Comparison of ENCODE assay signal across 2 cellular contexts in genomic region chr1:215005078-215005477, GRCh38.
TF ChIP-seq lines count a peak whose summit lies in the region.

No MANE protein-coding gene starts in this region.

TF ChIP-seq in IMR-90, 13 proteins besides CTCF, POLR2A, EP300 and RAD21:
- TF ChIP-seq MXI1 (IDR thresholded peaks at IDR 0.05; ENCODE audit: borderline replicate concordance, low read depth, low read length) (no peak), CEBPB (IDR thresholded peaks at IDR 0.05; ENCODE audit: low read depth, low read length) (no peak), NFE2L2 (IDR thresholded peaks at IDR 0.05; ENCODE audit: low read depth, low read length) (no peak), USF2 (IDR thresholded peaks at IDR 0.05; ENCODE audit: low read depth, low read length) (no peak), MAFK (IDR thresholded peaks at IDR 0.05; ENCODE audit: low read depth, low read length) (no peak), BHLHE40 (IDR thresholded peaks at IDR 0.05; ENCODE audit: low read depth, low read length) (no peak), CHD1 (IDR thresholded peaks at IDR 0.05; ENCODE audit: low read depth, low read length) (no peak), FOS (IDR thresholded peaks at IDR 0.05; ENCODE audit: low read depth, low read length) (no peak), RFX5 (IDR thresholded peaks at IDR 0.05; ENCODE audit: low read depth, low read length) (no peak), SMC3 (IDR thresholded peaks at IDR 0.05; ENCODE audit: low read depth, low read length) (no peak), MAZ (IDR thresholded peaks at IDR 0.05; ENCODE audit: borderline replicate concordance, low read depth, low read length) (no peak), RCOR1 (IDR thresholded peaks at IDR 0.05; ENCODE audit: insufficient replicate concordance, low read length) (no peak)
- TF ChIP-seq, protein P1, sequence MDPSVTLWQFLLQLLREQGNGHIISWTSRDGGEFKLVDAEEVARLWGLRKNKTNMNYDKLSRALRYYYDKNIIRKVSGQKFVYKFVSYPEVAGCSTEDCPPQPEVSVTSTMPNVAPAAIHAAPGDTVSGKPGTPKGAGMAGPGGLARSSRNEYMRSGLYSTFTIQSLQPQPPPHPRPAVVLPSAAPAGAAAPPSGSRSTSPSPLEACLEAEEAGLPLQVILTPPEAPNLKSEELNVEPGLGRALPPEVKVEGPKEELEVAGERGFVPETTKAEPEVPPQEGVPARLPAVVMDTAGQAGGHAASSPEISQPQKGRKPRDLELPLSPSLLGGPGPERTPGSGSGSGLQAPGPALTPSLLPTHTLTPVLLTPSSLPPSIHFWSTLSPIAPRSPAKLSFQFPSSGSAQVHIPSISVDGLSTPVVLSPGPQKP (IDR thresholded peaks at IDR 0.05; ENCODE audit: borderline replicate concordance, low read depth, low read length) = no peak

TF ChIP-seq in GM12878, 131 proteins besides CTCF, POLR2A, EP300 and RAD21:
- TF ChIP-seq PBX3 (IDR thresholded peaks at IDR 0.05; ENCODE audit: insufficient replicate concordance, low read depth, low read length) (no peak), WRNIP1 (IDR thresholded peaks at IDR 0.05; ENCODE audit: borderline replicate concordance, low read depth, low read length) (no peak), TCF7 (IDR thresholded peaks at IDR 0.05; ENCODE audit: borderline replicate concordance) (no peak), NBN (IDR thresholded peaks at IDR 0.05) (no peak), ZNF622 (IDR thresholded peaks at IDR 0.05) (no peak), CEBPB (IDR thresholded peaks at IDR 0.05; ENCODE audit: borderline replicate concordance in 1 of 2, low read depth in 2 of 2, low read length in 2 of 2) (no peak), USF2 (IDR thresholded peaks at IDR 0.05; ENCODE audit: borderline replicate concordance, low read depth, low read length) (no peak), POU2F2 (IDR thresholded peaks at IDR 0.05; ENCODE audit: borderline replicate concordance, low read depth, low read length) (no peak)
TF ChIP-seq in GM12878: peak in this region for 0.
